Comparison of ENCODE assay signal across 9 cellular contexts in the genomic region with DNA sequence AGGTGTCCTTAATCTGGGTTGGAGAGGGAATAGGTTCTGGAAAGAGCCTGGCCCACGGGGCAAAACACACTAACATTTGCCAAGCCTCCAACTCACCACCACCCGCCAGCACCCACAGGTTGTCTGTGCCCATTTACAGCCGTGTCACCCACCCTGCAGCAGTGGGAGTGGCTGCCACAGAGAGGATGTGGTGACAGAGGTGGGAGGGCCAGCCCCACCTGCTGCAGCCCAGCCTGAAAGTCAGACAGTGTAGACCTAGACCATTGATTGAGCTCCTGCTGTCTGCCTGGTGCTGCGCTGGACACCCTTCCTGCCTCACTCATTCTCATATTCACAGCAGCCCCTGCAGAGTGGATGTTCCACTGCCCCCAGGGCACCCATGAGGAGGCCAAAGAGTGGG. TPM values are rescaled to one million over a fixed set of nuclear protein-coding genes. Genes with fewer than 3 reads are reported as not detected.
A peak's percentile ranks its signal among the peaks of the same experiment; 100 is the strongest.
DNase-seq lines count a peak whose midpoint lies in the region; ATAC-seq and TF ChIP-seq lines count a peak whose summit lies in the region.
"Had no signal": no experiment of that assay in that cellular context is flagged by ENCODE, and none has a peak within 500 bp of the region (broad histone marks: within the 10 kb centered on the region; RNA-seq: fewer than 3 reads in every experiment).

No MANE protein-coding gene starts in this region.

- no TSS peak for BruUV-seq in Calu3 (replicated peaks; lab: Mats Ljungman, UMichigan)

- H3K27ac Mint-ChIP-seq in memory B cell (peak overlapping the region; percentile 84), Calu3 (ENCODE audit: unreplicated experiment) (no peak overlapping the region)

- H3K4me3 Mint-ChIP-seq in memory B cell (no peak overlapping the region), Calu3 (ENCODE audit: low read depth, unreplicated experiment) (no peak overlapping the region)

- TF ChIP-seq CTCF in Calu3 (IDR thresholded peaks at IDR 0.05; ENCODE audit: unreplicated experiment): no peak

- H3K36me3 Mint-ChIP-seq in memory B cell (peaks cover 10% of the 10 kb centered on the region), Calu3 (ENCODE audit: insufficient read depth, unreplicated experiment) (no peaks in the 10 kb centered on the region)

- H3K9me3 Mint-ChIP-seq in memory B cell (peaks cover 5% of the 10 kb centered on the region), Calu3 (ENCODE audit: low read depth, unreplicated experiment) (no peaks in the 10 kb centered on the region)

- peaks cover 6% of the 10 kb centered on the region for H3K27me3 Mint-ChIP-seq in memory B cell
- H3K27me3 Mint-ChIP-seq in Calu3 (ENCODE audit: unreplicated experiment): peaks cover 55% of the 10 kb centered on the region

- intact Hi-C loops in Calu3 (cut with micrococcal nuclease; ENCODE audit: unreplicated experiment): no loop called here

- peak; percentile 62 for ATAC-seq in memory B cell (ENCODE audit: low read depth)
- ATAC-seq in GM21528 (IDR thresholded peaks at IDR 0.05; ENCODE audit: low FRiP score, unreplicated experiment): no peak

- CTCF ChIA-PET in Calu3 (lab: Charles Lee): interaction anchor here (0.7 kb wide), 1 partner anchor 1110 kb away, joined by 3 read pairs; no protein-coding TSS in a partner anchor

- peak; percentile 69 to 84 for DNase-seq in activated CD8-positive, alpha-beta memory T cell treated with anti-CD3 and anti-CD28 coated beads for 1 hour (ENCODE audit: extremely low read depth in 1 of 2, low read depth in 1 of 2)
- no peak for DNase-seq in activated CD8-positive, alpha-beta memory T cell treated with anti-CD3 and anti-CD28 coated beads, Interleukin-2, amount 50 U/mL, for 48 hours
- peak; percentile 83 for DNase-seq in activated T-cell treated with anti-CD3 and anti-CD28 coated beads, Interleukin-2, amount 50 U/mL, for 1 hour
- DNase-seq in memory B cell (ENCODE audit: low spot score in 2 of 2): peak in 1 of 2 donors; percentile 30
- DNase-seq in stimulated activated naive CD4-positive, alpha-beta T cell treated with Interleukin-2 at 50 U/mL for 16 hours (lab: John Stamatoyannopoulos, UW): peak; percentile 56
- DNase-seq in NCI-H1930 (lab: John Stamatoyannopoulos, UW): no peak
- DNase-seq in Calu3: no peak
- DNase-seq: midbrain had no signal

- peaks cover 26% of the 10 kb centered on the region for H3K4me1 Mint-ChIP-seq in memory B cell
- H3K4me1 Mint-ChIP-seq in Calu3 (ENCODE audit: low read depth, unreplicated experiment): no peaks in the 10 kb centered on the region

RNA-seq across cellular contexts. Expression of gene IL21R, which starts 44.7 kb away (rescaled TPM):
- total RNA-seq in Calu3 (2022): not detected in 2 replicates

Comparison
In these comparisons a context has a peak if more than half of its experiments do, and no peak if none do; other contexts are left out.
1. DNase-seq: peak in activated CD8-positive, alpha-beta memory T cell treated with anti-CD3 and anti-CD28 coated beads for 1 hour (2 of 2), activated T-cell treated with anti-CD3 and anti-CD28 coated beads, Interleukin-2, amount 50 U/mL, for 1 hour (single experiment) and stimulated activated naive CD4-positive, alpha-beta T cell treated with Interleukin-2 at 50 U/mL for 16 hours (single experiment); none in activated CD8-positive, alpha-beta memory T cell treated with anti-CD3 and anti-CD28 coated beads, Interleukin-2, amount 50 U/mL, for 48 hours (single experiment), NCI-H1930 (0 of 2) and Calu3 (single experiment).